In the genomic region with DNA sequence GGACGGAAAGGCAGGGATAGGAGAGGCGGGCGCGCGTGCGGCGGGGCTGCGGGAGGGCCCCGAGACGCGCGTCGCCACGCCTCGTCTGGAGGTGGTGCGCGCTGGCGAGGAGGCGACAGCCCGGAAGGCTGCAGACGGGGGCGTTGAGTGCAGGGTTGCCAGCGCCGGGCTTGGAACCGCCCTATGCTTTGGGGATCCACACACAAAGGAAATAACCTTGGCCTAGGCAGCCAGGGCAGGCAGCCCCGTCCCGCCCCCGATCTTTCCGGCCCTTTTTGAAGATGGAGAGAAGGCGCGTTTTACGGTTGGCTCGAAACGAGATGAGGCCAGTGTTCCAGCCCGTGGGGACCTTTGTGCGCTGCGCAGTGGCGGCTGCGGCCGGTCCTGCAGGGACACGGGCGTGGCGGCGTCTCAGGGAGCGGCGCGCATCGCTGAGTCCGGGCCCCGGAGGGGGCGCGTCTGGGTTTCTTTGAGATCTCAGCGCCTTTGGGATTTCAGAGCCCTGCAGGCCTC, we compare ENCODE assay signal across 8 cellular contexts. TPM values are rescaled to one million over a fixed set of nuclear protein-coding genes. Genes with fewer than 3 reads are reported as not detected.
DNase-seq lines count a peak whose midpoint lies in the region; ATAC-seq and TF ChIP-seq lines count a peak whose summit lies in the region.

No MANE protein-coding gene starts in this region.

- no peaks in the 10 kb centered on the region for H3K79me2 ChIP-seq in SU-DHL-6 (ENCODE audit: insufficient read depth, low read length)

- H3K36me3 ChIP-seq in SU-DHL-6 (ENCODE audit: low read length) (no peaks in the 10 kb centered on the region), adipocyte (ENCODE audit: control insufficient read depth, insufficient read depth, low read length, severe bottlenecking) (no peaks in the 10 kb centered on the region)

- DNase-seq in DMS 273 (lab: John Stamatoyannopoulos, UW; ENCODE audit: unreplicated experiment): peak; percentile 79
- peak; percentile 64 for DNase-seq in HuH-7 (ENCODE audit: low spot score)
- DNase-seq in adipocyte (ENCODE audit: low read depth): peak; percentile 80
- peak; percentile 45 to 77 (median 75) for DNase-seq in right cardiac atrium
- DNase-seq in retina: peak; percentile 95

- peak overlapping the region; percentile 90 for H2AFZ ChIP-seq in SU-DHL-6 (ENCODE audit: low read depth, low read length, severe bottlenecking)

- ATAC-seq in GM21381 (IDR thresholded peaks at IDR 0.05; ENCODE audit: unreplicated experiment) (peak; percentile 57), right cardiac atrium (peak; percentile 89 to 90), GM18520 (IDR thresholded peaks at IDR 0.05; ENCODE audit: unreplicated experiment) (no peak)

- intact Hi-C loops in right cardiac atrium (cut with DNase I): loop anchor here in 1 of 4 donors (5.0 kb wide), 1 partner anchor 429 kb away; no protein-coding TSS in a partner anchor

- H3K27me3 ChIP-seq in SU-DHL-6 (ENCODE audit: low read length) (no peaks in the 10 kb centered on the region), adipocyte (replicated peaks; ENCODE audit: control insufficient read depth, insufficient read depth, low read length) (peaks cover 27% of the 10 kb centered on the region), right cardiac atrium (ENCODE audit: control insufficient read depth, insufficient read depth) (peaks cover 3% of the 10 kb centered on the region)

- under 1% methylated on average over 53 of the region's 53 CpGs for WGBS in right cardiac atrium

- H3F3A ChIP-seq in SU-DHL-6 (ENCODE audit: insufficient read depth): no peaks in the 10 kb centered on the region

- H3K9me2 ChIP-seq in SU-DHL-6 (replicated peaks; ENCODE audit: insufficient read depth, low read length): no peaks in the 10 kb centered on the region

- H3K9me3 ChIP-seq in SU-DHL-6 (ENCODE audit: insufficient read depth, low read length) (no peaks in the 10 kb centered on the region), adipocyte (ENCODE audit: control insufficient read depth, low read length) (no peaks in the 10 kb centered on the region), right cardiac atrium (ENCODE audit: control insufficient read depth, low read length) (no peaks in the 10 kb centered on the region)

- peak overlapping the region; percentile 66 for H3K4me2 ChIP-seq in SU-DHL-6 (ENCODE audit: low read depth, low read length, poor library complexity, severe bottlenecking)

- H3K27ac ChIP-seq in SU-DHL-6 (ENCODE audit: low read depth, low read length) (no peak overlapping the region), right cardiac atrium (ENCODE audit: low read length) (no peak overlapping the region)

- H3K4me1 ChIP-seq in adipocyte (ENCODE audit: control insufficient read depth, insufficient read depth, low read length): peaks cover 18% of the 10 kb centered on the region
- peaks cover 3% of the 10 kb centered on the region for H3K4me1 ChIP-seq in right cardiac atrium (ENCODE audit: control insufficient read depth, insufficient read depth, low read length)

- H3K9ac ChIP-seq in SU-DHL-6 (ENCODE audit: low read length): peak overlapping the region; percentile 32; the same call in 1 of the 2 replicates
- H3K9ac ChIP-seq in adipocyte (ENCODE audit: low read length): peak overlapping the region; percentile 63

- H4K20me1 ChIP-seq in SU-DHL-6 (ENCODE audit: low read depth, low read length): no peaks in the 10 kb centered on the region

- TF ChIP-seq CTCF in SU-DHL-6 (IDR thresholded peaks at IDR 0.05; ENCODE audit: insufficient read depth, low read length, poor library complexity, severe bottlenecking): no peak

- H3K4me3 ChIP-seq in SU-DHL-6 (ENCODE audit: insufficient read depth, low read length, poor library complexity, severe bottlenecking) (peak overlapping the region; percentile 46), adipocyte (ENCODE audit: low read length) (peak overlapping the region; percentile 82), right cardiac atrium (ENCODE audit: low read length) (peak overlapping the region; percentile 54)

RNA-seq across cellular contexts. Expression of gene TRIM2, which starts 50.8 kb away (rescaled TPM):
- total RNA-seq in right cardiac atrium: 10 to 100 TPM; 28.0 to 45.3 (median 31.0) TPM
- polyA plus RNA-seq in right cardiac atrium: 7.6 TPM
